ENCODE assay signal across 1 cellular context in genomic region chr6:152117156-152118129, GRCh38.
TF ChIP-seq lines count a peak whose summit lies in the region.

No MANE protein-coding gene starts in this region.

TF ChIP-seq in HepG2, 621 proteins besides CTCF, POLR2A, EP300 and RAD21 (continued from another document):
- no peak for TF ChIP-seq GMEB1 (CRISPR knock-in tag; IDR thresholded peaks at IDR 0.05; ENCODE audit: borderline replicate concordance)
- no peak for TF ChIP-seq PRPF4 (IDR thresholded peaks at IDR 0.05; ENCODE audit: low read depth, low read length, poor library complexity, severe bottlenecking)
- no peak for TF ChIP-seq ZKSCAN8 (CRISPR knock-in tag; IDR thresholded peaks at IDR 0.05; ENCODE audit: borderline replicate concordance)
- TF ChIP-seq ZNF335 (CRISPR knock-in tag; IDR thresholded peaks at IDR 0.05), result no peak
